ENCODE assay signal across 1 cellular context in genomic region chr6:32843979-32844838, GRCh38.
A peak's percentile ranks its signal among the peaks of the same experiment; 100 is the strongest.
TF ChIP-seq lines count a peak whose summit lies in the region.

PSMB8 (minus strand) TSS chr6:32844047; CDS start chr6:32843996, 51 bp downstream.

TF ChIP-seq in K562, 482 proteins besides CTCF, POLR2A, EP300 and RAD21 (continued from another document and continues in another):
- TF ChIP-seq CXXC5 (CRISPR knock-in tag; IDR thresholded peaks at IDR 0.05) (peak; percentile 51), BRD9 (IDR thresholded peaks at IDR 0.05; ENCODE audit: low read depth, partially characterized antibody) (no peak), TAF15 (IDR thresholded peaks at IDR 0.05; ENCODE audit: low read depth, low read length) (no peak), SRSF3 (IDR thresholded peaks at IDR 0.05; ENCODE audit: insufficient read depth, low read length) (no peak), GABPA (tag; conservative IDR thresholded peaks at IDR 0.05; ENCODE audit: low read depth) (0 out of 2 replicates have a peak, but pooled peaks have one; percentile 31), MCM2 (IDR thresholded peaks at IDR 0.05; ENCODE audit: low read depth) (no peak), ZC3H4 (CRISPR knock-in tag; IDR thresholded peaks at IDR 0.05; ENCODE audit: borderline replicate concordance) (no peak), KDM4B (IDR thresholded peaks at IDR 0.05; ENCODE audit: borderline replicate concordance in 2 of 2, low read depth in 1 of 2) (no peak), KLF1 (tag; IDR thresholded peaks at IDR 0.05) (no peak), PCBP2 (IDR thresholded peaks at IDR 0.05; ENCODE audit: low read depth, low read length, poor library complexity, severe bottlenecking) (no peak), THRAP3 (IDR thresholded peaks at IDR 0.05; ENCODE audit: borderline replicate concordance) (no peak), FOXO4 (CRISPR knock-in tag; IDR thresholded peaks at IDR 0.05) (no peak), JUNB (CRISPR knock-in tag; conservative IDR thresholded peaks at IDR 0.05) (no peak), ATF1 (CRISPR knock-in tag; IDR thresholded peaks at IDR 0.05) (peak; percentile 54; the same call in 1 of the 2 replicates), ATF1 (tag; IDR thresholded peaks at IDR 0.05) (peak; percentile 97), ZMIZ1 (IDR thresholded peaks at IDR 0.05; ENCODE audit: low read depth in 2 of 2, low read length in 2 of 2) (no peak), FOXP1 (CRISPR knock-in tag; IDR thresholded peaks at IDR 0.05) (0 out of 2 replicates have a peak, but pooled peaks have one; percentile 57), TGIF2 (CRISPR knock-in tag; IDR thresholded peaks at IDR 0.05) (no peak), KDM1A (IDR thresholded peaks at IDR 0.05) (no peak), DPF2 (IDR thresholded peaks at IDR 0.05) (no peak), ZBTB33 (CRISPR knock-in tag; IDR thresholded peaks at IDR 0.05) (peak; percentile 94; the same call in 1 of the 2 replicates), TSHZ1 (CRISPR knock-in tag; IDR thresholded peaks at IDR 0.05) (no peak), MYC (IDR thresholded peaks at IDR 0.05; ENCODE audit: low read depth, low read length) (no peak), MYC (CRISPR knock-in tag; IDR thresholded peaks at IDR 0.05; ENCODE audit: borderline replicate concordance, low read depth) (no peak), ETV6 (IDR thresholded peaks at IDR 0.05; ENCODE audit: borderline replicate concordance in 1 of 2, low read depth in 2 of 2, low read length in 1 of 2) (no peak), ETV6 (CRISPR knock-in tag; IDR thresholded peaks at IDR 0.05; ENCODE audit: borderline replicate concordance) (no peak), IRF2 (CRISPR knock-in tag; IDR thresholded peaks at IDR 0.05) (peak; percentile 71; the same call in 1 of the 2 replicates), ZNF121 (CRISPR knock-in tag; conservative IDR thresholded peaks at IDR 0.05) (no peak), POLR2B (IDR thresholded peaks at IDR 0.05; ENCODE audit: low read depth, partially characterized antibody) (no peak), SMARCC2 (IDR thresholded peaks at IDR 0.05; ENCODE audit: low read depth) (no peak), CTBP1 (IDR thresholded peaks at IDR 0.05; ENCODE audit: borderline replicate concordance) (peak; percentile 48; the same call in 1 of the 2 replicates), SNRNP70 (optimal IDR thresholded peaks at IDR 0.05; ENCODE audit: low read depth, low read length) (no peak), HMG20A (CRISPR knock-in tag; conservative IDR thresholded peaks at IDR 0.05) (no peak), CCAR2 (IDR thresholded peaks at IDR 0.05; ENCODE audit: low read depth, low read length) (no peak), CSDE1 (IDR thresholded peaks at IDR 0.05) (no peak), ARID3B (CRISPR knock-in tag; IDR thresholded peaks at IDR 0.05; ENCODE audit: borderline replicate concordance) (no peak), L3MBTL2 (IDR thresholded peaks at IDR 0.05) (peak; percentile 84), SMARCA4 (IDR thresholded peaks at IDR 0.05) (no peak), EP400 (IDR thresholded peaks at IDR 0.05) (peak; percentile 64), HDAC6 (IDR thresholded peaks at IDR 0.05; ENCODE audit: low read depth, low read length) (no peak), SMARCA5 (IDR thresholded peaks at IDR 0.05) (no peak), MCM3 (IDR thresholded peaks at IDR 0.05) (no peak), NR2C1 (IDR thresholded peaks at IDR 0.05) (no peak), NR2C1 (tag; IDR thresholded peaks at IDR 0.05) (no peak), XRCC4 (IDR thresholded peaks at IDR 0.05; ENCODE audit: extremely low read depth, insufficient read depth, insufficient read length) (no peak), ZBTB12 (CRISPR knock-in tag; IDR thresholded peaks at IDR 0.05) (peak; percentile 88), NFYB (IDR thresholded peaks at IDR 0.05; ENCODE audit: extremely low read depth, insufficient read length) (peak; percentile 38), PTBP1 (IDR thresholded peaks at IDR 0.05; ENCODE audit: low read depth, low read length) (no peak)
- TF ChIP-seq, protein P1, sequence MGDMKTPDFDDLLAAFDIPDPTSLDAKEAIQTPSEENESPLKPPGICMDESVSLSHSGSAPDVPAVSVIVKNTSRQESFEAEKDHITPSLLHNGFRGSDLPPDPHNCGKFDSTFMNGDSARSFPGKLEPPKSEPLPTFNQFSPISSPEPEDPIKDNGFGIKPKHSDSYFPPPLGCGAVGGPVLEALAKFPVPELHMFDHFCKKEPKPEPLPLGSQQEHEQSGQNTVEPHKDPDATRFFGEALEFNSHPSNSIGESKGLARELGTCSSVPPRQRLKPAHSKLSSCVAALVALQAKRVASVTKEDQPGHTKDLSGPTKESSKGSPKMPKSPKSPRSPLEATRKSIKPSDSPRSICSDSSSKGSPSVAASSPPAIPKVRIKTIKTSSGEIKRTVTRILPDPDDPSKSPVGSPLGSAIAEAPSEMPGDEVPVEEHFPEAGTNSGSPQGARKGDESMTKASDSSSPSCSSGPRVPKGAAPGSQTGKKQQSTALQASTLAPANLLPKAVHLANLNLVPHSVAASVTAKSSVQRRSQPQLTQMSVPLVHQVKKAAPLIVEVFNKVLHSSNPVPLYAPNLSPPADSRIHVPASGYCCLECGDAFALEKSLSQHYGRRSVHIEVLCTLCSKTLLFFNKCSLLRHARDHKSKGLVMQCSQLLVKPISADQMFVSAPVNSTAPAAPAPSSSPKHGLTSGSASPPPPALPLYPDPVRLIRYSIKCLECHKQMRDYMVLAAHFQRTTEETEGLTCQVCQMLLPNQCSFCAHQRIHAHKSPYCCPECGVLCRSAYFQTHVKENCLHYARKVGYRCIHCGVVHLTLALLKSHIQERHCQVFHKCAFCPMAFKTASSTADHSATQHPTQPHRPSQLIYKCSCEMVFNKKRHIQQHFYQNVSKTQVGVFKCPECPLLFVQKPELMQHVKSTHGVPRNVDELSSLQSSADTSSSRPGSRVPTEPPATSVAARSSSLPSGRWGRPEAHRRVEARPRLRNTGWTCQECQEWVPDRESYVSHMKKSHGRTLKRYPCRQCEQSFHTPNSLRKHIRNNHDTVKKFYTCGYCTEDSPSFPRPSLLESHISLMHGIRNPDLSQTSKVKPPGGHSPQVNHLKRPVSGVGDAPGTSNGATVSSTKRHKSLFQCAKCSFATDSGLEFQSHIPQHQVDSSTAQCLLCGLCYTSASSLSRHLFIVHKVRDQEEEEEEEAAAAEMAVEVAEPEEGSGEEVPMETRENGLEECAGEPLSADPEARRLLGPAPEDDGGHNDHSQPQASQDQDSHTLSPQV (IDR thresholded peaks at IDR 0.05): no peak
- TF ChIP-seq, protein P2, sequence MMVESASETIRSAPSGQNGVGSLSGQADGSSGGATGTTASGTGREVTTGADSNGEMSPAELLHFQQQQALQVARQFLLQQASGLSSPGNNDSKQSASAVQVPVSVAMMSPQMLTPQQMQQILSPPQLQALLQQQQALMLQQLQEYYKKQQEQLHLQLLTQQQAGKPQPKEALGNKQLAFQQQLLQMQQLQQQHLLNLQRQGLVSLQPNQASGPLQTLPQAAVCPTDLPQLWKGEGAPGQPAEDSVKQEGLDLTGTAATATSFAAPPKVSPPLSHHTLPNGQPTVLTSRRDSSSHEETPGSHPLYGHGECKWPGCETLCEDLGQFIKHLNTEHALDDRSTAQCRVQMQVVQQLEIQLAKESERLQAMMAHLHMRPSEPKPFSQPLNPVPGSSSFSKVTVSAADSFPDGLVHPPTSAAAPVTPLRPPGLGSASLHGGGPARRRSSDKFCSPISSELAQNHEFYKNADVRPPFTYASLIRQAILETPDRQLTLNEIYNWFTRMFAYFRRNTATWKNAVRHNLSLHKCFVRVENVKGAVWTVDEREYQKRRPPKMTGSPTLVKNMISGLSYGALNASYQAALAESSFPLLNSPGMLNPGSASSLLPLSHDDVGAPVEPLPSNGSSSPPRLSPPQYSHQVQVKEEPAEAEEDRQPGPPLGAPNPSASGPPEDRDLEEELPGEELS (CRISPR knock-in tag; IDR thresholded peaks at IDR 0.05; ENCODE audit: borderline replicate concordance): no peak
